In genomic region chr2:122927710-122928249, GRCh38 we compare ENCODE assay signal across 19 cellular contexts.
"Had no signal": no experiment of that assay in that cellular context is flagged by ENCODE, and none has a peak within 500 bp of the region (broad histone marks: within the 10 kb centered on the region; RNA-seq: fewer than 3 reads in every experiment).

No MANE protein-coding gene starts in this region.

- DNase-seq: activated gamma-delta T cell; gastrocnemius medialis; heart right ventricle; left ventricle myocardium inferior; mucosa of descending colon; naive B cell; psoas muscle; right lobe of liver; small intestine; stimulated activated CD4-positive, alpha-beta T cell treated with anti-CD3 and anti-CD28 coated beads, Interleukin-15, amount 100 ng/mL, for 24 hours; stimulated activated CD4-positive, alpha-beta T cell treated with anti-CD3 and anti-CD28 coated beads, Interleukin-2, amount 100 ng/mL, for 48 hours; stimulated activated naive CD8-positive, alpha-beta T cell treated with anti-CD3 and anti-CD28 coated beads, Interleukin-15, amount 100 ng/mL, for 72 hours; transverse colon had no signal

- H3K4me3 ChIP-seq: ascending aorta, breast epithelium, coronary artery, gastrocnemius medialis, heart right ventricle, left ventricle myocardium inferior, mucosa of descending colon, psoas muscle, right lobe of liver, suprapubic skin, transverse colon had no signal

- H3K27me3 ChIP-seq: ascending aorta, breast epithelium, gastrocnemius medialis, heart right ventricle, right lobe of liver, suprapubic skin, transverse colon had no signal

- H3K9me3 ChIP-seq: gastrocnemius medialis, psoas muscle, right lobe of liver had no signal

- H3K36me3 ChIP-seq: ascending aorta, breast epithelium, gastrocnemius medialis, heart right ventricle, left ventricle myocardium inferior, right lobe of liver, suprapubic skin, transverse colon had no signal

- ATAC-seq: activated CD4-positive, CD25-positive, alpha-beta regulatory T cell treated with anti-CD3 and anti-CD28 coated beads, Interleukin-2, amount 50 U/mL, for 24 hours; esophagus mucosa; gastrocnemius medialis; heart right ventricle; mucosa of descending colon; psoas muscle; right lobe of liver; stimulated activated naive CD8-positive, alpha-beta T cell treated with anti-CD3 and anti-CD28 coated beads, Interleukin-15, amount 100 ng/mL, for 72 hours had no signal

- H3K27ac ChIP-seq: ascending aorta, breast epithelium, coronary artery, gastrocnemius medialis, heart right ventricle, left ventricle myocardium inferior, psoas muscle, right lobe of liver, suprapubic skin, transverse colon had no signal

- H3K4me1 ChIP-seq: ascending aorta, breast epithelium, gastrocnemius medialis, heart right ventricle, left ventricle myocardium inferior, psoas muscle, right lobe of liver, suprapubic skin, transverse colon had no signal

- FAIRE-seq: small intestine had no signal
